In genomic region chr2:194004590-194005206, GRCh38 we compare ENCODE assay signal across 19 cellular contexts.
DNase-seq lines count a peak whose midpoint lies in the region; ATAC-seq and TF ChIP-seq lines count a peak whose summit lies in the region.
"Had no signal": no experiment of that assay in that cellular context is flagged by ENCODE, and none has a peak within 500 bp of the region (broad histone marks: within the 10 kb centered on the region; RNA-seq: fewer than 3 reads in every experiment).

No MANE protein-coding gene starts in this region.

- H3K4me1 ChIP-seq in ACC112 (ENCODE audit: control insufficient read depth, insufficient read depth, low read length, unreplicated experiment): peaks cover 13% of the 10 kb centered on the region
- no peaks in the 10 kb centered on the region for H3K4me1 ChIP-seq in foreskin keratinocyte
- no peaks in the 10 kb centered on the region for H3K4me1 ChIP-seq in right atrium auricular region
- H3K4me1 ChIP-seq: BLaER1 treated with 17β-estradiol and CSF1 and Interleukin-3, amounts not matched to agents 10 nM and 100 nM had no signal

- no peaks in the 10 kb centered on the region for H3K36me3 ChIP-seq in ACC112 (ENCODE audit: insufficient read depth, low read length)
- H3K36me3 ChIP-seq in right atrium auricular region: no peaks in the 10 kb centered on the region
- H3K36me3 ChIP-seq: BLaER1 treated with 17β-estradiol and CSF1 and Interleukin-3, amounts not matched to agents 10 nM and 100 nM had no signal

- H3K9me3 ChIP-seq in right atrium auricular region: no peaks in the 10 kb centered on the region

- no peaks in the 10 kb centered on the region for H3K27me3 ChIP-seq in ACC112 (ENCODE audit: insufficient read depth, low read length)
- no peaks in the 10 kb centered on the region for H3K27me3 ChIP-seq in foreskin keratinocyte
- no peaks in the 10 kb centered on the region for H3K27me3 ChIP-seq in right atrium auricular region
- H3K27me3 ChIP-seq: BLaER1 treated with 17β-estradiol and CSF1 and Interleukin-3, amounts not matched to agents 10 nM and 100 nM had no signal

- H3K27ac ChIP-seq in ACC112 (ENCODE audit: low read depth, low read length) (peak overlapping the region; percentile 55), foreskin keratinocyte (no peak overlapping the region), right atrium auricular region (no peak overlapping the region)
- H3K27ac ChIP-seq: BLaER1 treated with 17β-estradiol and CSF1 and Interleukin-3, amounts not matched to agents 10 nM and 100 nM had no signal

- H3K79me2 ChIP-seq in ACC112 (ENCODE audit: control insufficient read depth, insufficient read depth, low read length, unreplicated experiment): no peaks in the 10 kb centered on the region

- H3K4me3 ChIP-seq in ACC112 (ENCODE audit: low read depth, low read length) (no peak overlapping the region), choroid plexus epithelial cell (ENCODE audit: low read depth, low read length) (no peak overlapping the region), right atrium auricular region (no peak overlapping the region)
- H3K4me3 ChIP-seq: BLaER1 treated with 17β-estradiol and CSF1 and Interleukin-3, amounts not matched to agents 10 nM and 100 nM; GM12878 had no signal

- no peak for TF ChIP-seq CTCF in choroid plexus epithelial cell (conservative IDR thresholded peaks at IDR 0.05; ENCODE audit: low read depth, low read length)
- TF ChIP-seq CTCF in foreskin keratinocyte (conservative IDR thresholded peaks at IDR 0.05): no peak
- TF ChIP-seq CTCF in right atrium auricular region (IDR thresholded peaks at IDR 0.05): no peak

- DNase-seq in RKO (ENCODE audit: low spot score) (peak; percentile 11), choroid plexus epithelial cell (ENCODE audit: low read depth) (peak; percentile 50), foreskin keratinocyte (peak; percentile 19 to 52), right atrium auricular region (ENCODE audit: low spot score) (no peak), NCI-H1436 treated with DMSO at 0.1 percent for 48 hours (lab: John Stamatoyannopoulos, UW) (no peak)
- DNase-seq: DMS79 treated with DMSO at 0.1 percent for 48 hours, MV-4-11, NCI-H1417, NCI-H2029, NCI-H2171, NCI-H446, NCI-H748 treated with DMSO at 0.1 percent for 48 hours, SHP77 had no signal

- H2AFZ ChIP-seq in ACC112 (ENCODE audit: low read length, unreplicated experiment): no peak overlapping the region

- ATAC-seq in foreskin keratinocyte (peak; percentile 28), GM21367 (IDR thresholded peaks at IDR 0.05; ENCODE audit: unreplicated experiment) (no peak), HG03432 (IDR thresholded peaks at IDR 0.05; ENCODE audit: unreplicated experiment) (no peak)
- ATAC-seq: GM12878, Panc1 had no signal

Comparison
In these comparisons a context has a peak if more than half of its experiments do, and no peak if none do; other contexts are left out.
1. DNase-seq: peak in RKO (single experiment), choroid plexus epithelial cell (single experiment) and foreskin keratinocyte (2 of 2); none in right atrium auricular region (single experiment) and NCI-H1436 treated with DMSO at 0.1 percent for 48 hours (single experiment).